1 cellular context compared by ENCODE assay signal in genomic region chr9:124291801-124292396, GRCh38.
TF ChIP-seq lines count a peak whose summit lies in the region.

No MANE protein-coding gene starts in this region.

TF ChIP-seq in HCT116, 20 proteins besides CTCF, POLR2A, EP300 and RAD21 (continued from another document):
- no peak for TF ChIP-seq ZBTB33 (IDR thresholded peaks at IDR 0.05; ENCODE audit: extremely low read depth, insufficient replicate concordance, low read length)
- TF ChIP-seq ZNF274 (IDR thresholded peaks at IDR 0.05; ENCODE audit: low read depth, low read length) = no peak
- TF ChIP-seq SIN3A (IDR thresholded peaks at IDR 0.05; ENCODE audit: low read depth) = no peak
- TF ChIP-seq MAX (IDR thresholded peaks at IDR 0.05) = no peak
- TF ChIP-seq ZFX (IDR thresholded peaks at IDR 0.05) = no peak
- TF ChIP-seq ELF1 (IDR thresholded peaks at IDR 0.05; ENCODE audit: borderline replicate concordance, low read depth) = no peak
- TF ChIP-seq CBX3 (IDR thresholded peaks at IDR 0.05; ENCODE audit: low read depth) = no peak
